14 cellular contexts compared by ENCODE assay signal in genomic region chr10:102492983-102493382, GRCh38. TPM values are rescaled to one million over a fixed set of nuclear protein-coding genes. Genes with fewer than 3 reads are reported as not detected.
A peak's percentile ranks its signal among the peaks of the same experiment; 100 is the strongest.
DNase-seq lines count a peak whose midpoint lies in the region; ATAC-seq and TF ChIP-seq lines count a peak whose summit lies in the region.
"Had no signal": no experiment of that assay in that cellular context is flagged by ENCODE, and none has a peak within 500 bp of the region (broad histone marks: within the 10 kb centered on the region; RNA-seq: fewer than 3 reads in every experiment).

No MANE protein-coding gene starts in this region.

- no peak overlapping the region for H3K4me3 ChIP-seq in heart left ventricle
- H3K4me3 ChIP-seq in psoas muscle = peak overlapping the region; percentile 40
- H3K4me3 ChIP-seq in foreskin fibroblast (ENCODE audit: low read depth in 1 of 2, low read length in 2 of 2) = no peak overlapping the region

- peaks cover 5% of the 10 kb centered on the region; the same call in 1 of the 2 replicates for H3K79me2 ChIP-seq in H9 (ENCODE audit: insufficient read depth, low read length)

- no peaks in the 10 kb centered on the region for H3K9me3 Mint-ChIP-seq in H9
- H3K9me3 Mint-ChIP-seq in T-cell = no peaks in the 10 kb centered on the region
- H3K9me3 Mint-ChIP-seq in endothelial cell (ENCODE audit: unreplicated experiment) = no peaks in the 10 kb centered on the region
- H3K9me3 Mint-ChIP-seq: nephron had no signal

- H3K9me3 ChIP-seq in H9 (ENCODE audit: control insufficient read depth, low read depth, low read length) = no peaks in the 10 kb centered on the region
- H3K9me3 ChIP-seq in heart left ventricle = no peaks in the 10 kb centered on the region
- H3K9me3 ChIP-seq in psoas muscle = no peaks in the 10 kb centered on the region

- H3K27ac ChIP-seq in H9 (ENCODE audit: insufficient read length, low read depth, low read length) (no peak overlapping the region), heart left ventricle (peak overlapping the region in 11 of 12 donors; percentile 8 to 79 (median 61)), psoas muscle (peak overlapping the region; percentile 84)
- H3K27ac ChIP-seq: brain microvascular endothelial cell had no signal

- no peak overlapping the region for H3K9ac ChIP-seq in H9 (ENCODE audit: extremely low read depth, insufficient read length, low read length)

- H3K14ac ChIP-seq in H9 (ENCODE audit: insufficient read depth, low read length) = no peak overlapping the region

- no peaks in the 10 kb centered on the region for H4K20me1 ChIP-seq in H9 (ENCODE audit: control insufficient read depth, insufficient read depth, insufficient read length)

- intact Hi-C loops in heart left ventricle (cut with DNase I) (no loop called here), psoas muscle (cut with DNase I) (no loop called here)

- H3K27ac Mint-ChIP-seq in H9 (peak overlapping the region in 2 of 3 experiments; percentile 1 to 47; a peak in 1 of 7 replicates), T-cell (peak overlapping the region; percentile 31 to 48), endothelial cell (ENCODE audit: unreplicated experiment) (no peak overlapping the region)
- H3K27ac Mint-ChIP-seq: nephron had no signal

- TF ChIP-seq POLR2A in heart left ventricle (IDR thresholded peaks at IDR 0.05) = no peak

- no peak overlapping the region for H3K56ac ChIP-seq in H9 (ENCODE audit: insufficient read length, low read depth, low read length)

- no peak overlapping the region for H2BK20ac ChIP-seq in H9 (ENCODE audit: low read depth, low read length, poor library complexity, severe bottlenecking)

- H3K36me3 Mint-ChIP-seq in H9 (ENCODE audit: insufficient read depth in 1 of 3, low read depth in 3 of 3) = peaks cover 7 to 26% (median 24%) of the 10 kb centered on the region in 3 experiments; a peak in 6 of 7 replicates
- peaks cover 22% of the 10 kb centered on the region for H3K36me3 Mint-ChIP-seq in T-cell
- H3K36me3 Mint-ChIP-seq in endothelial cell (ENCODE audit: low read depth, unreplicated experiment) = peaks cover 5% of the 10 kb centered on the region

- H2BK5ac ChIP-seq in H9 (ENCODE audit: insufficient read length, low read length) = no peak overlapping the region

- H3K4me1 Mint-ChIP-seq in H9 (no peaks in the 10 kb centered on the region; a peak in 1 of 4 replicates), T-cell (peaks cover 27 to 35% (median 30%) of the 10 kb centered on the region in 3 donors), endothelial cell (ENCODE audit: unreplicated experiment) (peaks cover 4% of the 10 kb centered on the region)

- H2BK120ac ChIP-seq in H9 (ENCODE audit: low read depth, low read length, poor library complexity, severe bottlenecking) = no peak overlapping the region

- H3K4me1 ChIP-seq in H9 (ENCODE audit: insufficient read depth, low read length) (no peaks in the 10 kb centered on the region), heart left ventricle (peaks cover 0 to 60% (median 30%) of the 10 kb centered on the region in 12 donors), psoas muscle (peaks cover 74% of the 10 kb centered on the region)

- H2BK15ac ChIP-seq in H9 (ENCODE audit: low read depth, low read length) = no peak overlapping the region

- no peak overlapping the region for H3T11ph ChIP-seq in H9 (ENCODE audit: low read length)

- CTCF ChIA-PET in T-cell (lab: Charles Lee) = no interaction called here

- H2AK5ac ChIP-seq in H9 (ENCODE audit: insufficient read length, low read length) = no peak overlapping the region

- no peak overlapping the region for H3K18ac ChIP-seq in H9 (ENCODE audit: insufficient read length, low read depth, low read length)

- no peak overlapping the region for H3K4ac ChIP-seq in H9 (ENCODE audit: low read depth, low read length)

- H3K4me3 Mint-ChIP-seq in H9 (no peak overlapping the region; a peak in 1 of 5 replicates), T-cell (no peak overlapping the region), endothelial cell (ENCODE audit: unreplicated experiment) (no peak overlapping the region)

- H3K23ac ChIP-seq in H9 (ENCODE audit: insufficient read length, low read depth, low read length) = no peak overlapping the region

- ATAC-seq in T-cell (replicated peaks in 1 of 4) = no peak
- peak; percentile 83 to 91 (median 88) for ATAC-seq in heart left ventricle
- peak; percentile 86 to 92 (median 90) for ATAC-seq in psoas muscle
- ATAC-seq in HG02642 (IDR thresholded peaks at IDR 0.05; ENCODE audit: poor library complexity, unreplicated experiment) = no peak

- H3K36me3 ChIP-seq in heart left ventricle (peaks cover 0 to 70% (median 28%) of the 10 kb centered on the region in 9 donors), psoas muscle (ENCODE audit: insufficient read depth in 1 of 2, low read depth in 1 of 2) (peaks cover 0 to 34% of the 10 kb centered on the region in 2 donors)

- H3K27me3 ChIP-seq in H9 (ENCODE audit: insufficient read depth, low read length) (no peaks in the 10 kb centered on the region), heart left ventricle (no peaks in the 10 kb centered on the region), psoas muscle (ENCODE audit: insufficient read depth in 3 of 3, low read length in 2 of 3) (no peaks in the 10 kb centered on the region)
- H3K27me3 ChIP-seq: brain microvascular endothelial cell had no signal

- no peak overlapping the region for H4K5ac ChIP-seq in H9 (ENCODE audit: insufficient read length, low read depth, low read length)

- no peaks in the 10 kb centered on the region for H3K23me2 ChIP-seq in H9 (ENCODE audit: insufficient read length, low read depth, low read length, poor library complexity, severe bottlenecking)

- no peak overlapping the region for H4K8ac ChIP-seq in H9 (replicated peaks; ENCODE audit: insufficient read length, low read depth, low read length)

- no CpG with 5 or more reads among the region's 2 CpGs for WGBS in H9 (ENCODE audit: extremely low coverage, insufficient read length, low lambda C conversion rate)
- WGBS in heart left ventricle, 4 donors = 28 to 36% (median 32%) methylated on average over 2 of the region's 2 CpGs
- 11 to 26% (median 16%) methylated on average over 2 of the region's 2 CpGs for WGBS in psoas muscle, 3 donors

- no peaks in the 10 kb centered on the region for H3K27me3 Mint-ChIP-seq in H9 (ENCODE audit: low read depth)
- H3K27me3 Mint-ChIP-seq in T-cell = no peaks in the 10 kb centered on the region
- H3K27me3 Mint-ChIP-seq in endothelial cell (ENCODE audit: unreplicated experiment) = peaks cover 4% of the 10 kb centered on the region

- peaks cover 13% of the 10 kb centered on the region for H3K79me1 ChIP-seq in H9 (ENCODE audit: insufficient read depth, low read depth, low read length, poor library complexity, severe bottlenecking)

- H4K91ac ChIP-seq in H9 (ENCODE audit: insufficient read length, low read depth, low read length) = no peak overlapping the region

- POLR2A ChIA-PET in T-cell (lab: Charles Lee) = interaction anchor here in 1 of 2 donors (0.7 kb wide), 1 partner anchor 8 kb away, joined by 8 read pairs; no protein-coding TSS in a partner anchor

- no peak overlapping the region for H2AFZ ChIP-seq in H9 (ENCODE audit: low read length)

- H3K4me2 ChIP-seq in H9 (ENCODE audit: insufficient read depth, insufficient read length, low read length) = no peak overlapping the region

- DNase-seq in H9 (no peak), T-cell (no peak), heart left ventricle (peak in 3 of 5 donors; percentile 34 to 66 (median 51)), psoas muscle (peak in 1 of 2 donors; percentile 75), foreskin fibroblast (no peak), endothelial cell (ENCODE audit: low spot score) (no peak), NCI-H146 treated with DMSO at 0.1 percent for 48 hours (lab: John Stamatoyannopoulos, UW; ENCODE audit: unreplicated experiment) (no peak)
- DNase-seq: activated CD4-positive, alpha-beta T cell treated with anti-CD3 and anti-CD28 coated beads, Interleukin-2, amount 50 U/mL, for 4 hours; brain microvascular endothelial cell; NCI-H187 treated with DMSO at 0.1 percent for 48 hours; SHP77 treated with DMSO at 0.1 percent for 48 hours had no signal

- no peak overlapping the region for H2BK12ac ChIP-seq in H9 (ENCODE audit: insufficient read length, low read depth, low read length)

- TF ChIP-seq CTCF in H9 (conservative IDR thresholded peaks at IDR 0.05) (no peak), heart left ventricle (IDR thresholded peaks at IDR 0.05) (no peak), psoas muscle (IDR thresholded peaks at IDR 0.05) (no peak), foreskin fibroblast (IDR thresholded peaks at IDR 0.05; ENCODE audit: low read depth, low read length) (no peak), endothelial cell (IDR thresholded peaks at IDR 0.05; ENCODE audit: unreplicated experiment) (no peak)

RNA-seq across cellular contexts. Expression of gene ACTR1A, which starts 9.5 kb away (rescaled TPM):
- total RNA-seq in H9 (2021) = 82.1 and 84.2 TPM in 2 replicates
- total RNA-seq in T-cell = 10 to 100 TPM; 51.6 to 68.1 (median 63.0) TPM
- total RNA-seq in heart left ventricle = 100 to 1,000 TPM; 103 to 175 (median 119) TPM
- 100 to 1,000 TPM; 100 to 156 TPM for polyA plus RNA-seq in heart left ventricle
- 100 to 1,000 TPM; 119 to 188 (median 148) TPM for total RNA-seq in psoas muscle
- 100 to 1,000 TPM in 2 of 3 donors, 10 to 100 TPM in 1; 76.2 to 181 (median 101) TPM for polyA plus RNA-seq in psoas muscle
- 147 TPM for total RNA-seq in endothelial cell (ENCODE audit: unreplicated experiment)

RNA-seq across cellular contexts. Expression of gene SUFU, which starts 10.8 kb away (rescaled TPM):
- total RNA-seq in H9 (2021) (9.4 and 9.5 TPM in 2 replicates), T-cell (10 to 100 TPM; 13.2 to 16.4 (median 15.4) TPM), heart left ventricle (10 to 100 TPM in 1 of 9 donors, 1 to 10 TPM in 8; 5.8 to 12.7 (median 7.7) TPM), psoas muscle (1 to 10 TPM; 4.8 to 6.8 (median 5.5) TPM), endothelial cell (ENCODE audit: unreplicated experiment) (44.4 TPM)
- polyA plus RNA-seq in heart left ventricle (1 to 10 TPM; 3.7 to 5.3 TPM), psoas muscle (1 to 10 TPM; 2.1 to 6.3 (median 2.2) TPM)

RNA-seq across cellular contexts. Expression of gene C10orf95, which starts 41.6 kb away (rescaled TPM):
- not detected in 2 replicates for total RNA-seq in H9 (2021)
- total RNA-seq in T-cell = under 1 TPM in 4 of 5 donors, not detected in 1; 0.23 to 0.92 (median 0.55) TPM
- total RNA-seq in heart left ventricle = under 1 TPM in 2 of 9 donors, not detected in 7; 0.18 to 0.21 TPM
- not detected for polyA plus RNA-seq in heart left ventricle
- not detected for total RNA-seq in psoas muscle
- under 1 TPM in 1 of 3 donors, not detected in 2; 0.01 TPM for polyA plus RNA-seq in psoas muscle
- 0.18 TPM for total RNA-seq in endothelial cell (ENCODE audit: unreplicated experiment)
- total RNA-seq: Daoy had no signal

Comparison
In these comparisons a context has a peak if more than half of its experiments do, and no peak if none do; other contexts are left out.
1. DNase-seq: peak in heart left ventricle (3 of 5); none in H9 (single experiment), T-cell (0 of 34), foreskin fibroblast (0 of 2), endothelial cell (single experiment) and NCI-H146 treated with DMSO at 0.1 percent for 48 hours (single experiment).
2. ATAC-seq: peak in heart left ventricle (4 of 4) and psoas muscle (4 of 4); none in T-cell (0 of 4) and HG02642 (single experiment).